In the genomic region with DNA sequence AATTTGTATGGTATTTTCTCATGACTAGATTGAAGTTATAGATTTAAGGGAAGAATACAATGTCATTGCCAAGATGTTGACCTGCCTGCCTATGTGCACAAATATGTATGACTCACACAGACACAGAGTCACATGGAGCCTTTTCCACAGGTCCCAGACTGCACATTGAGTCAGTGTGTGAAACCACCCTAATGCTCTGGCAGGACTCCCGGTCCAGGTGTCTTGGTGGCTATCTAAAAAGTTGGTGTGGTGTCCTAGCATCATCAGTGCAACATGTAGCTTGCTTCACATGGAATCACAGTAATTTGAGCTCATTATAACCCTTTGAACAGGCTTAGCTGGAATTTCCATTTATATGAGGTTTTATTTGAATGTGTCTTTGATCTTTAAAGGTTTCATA, we compare ENCODE assay signal across 10 cellular contexts. TPM values are rescaled to one million over a fixed set of nuclear protein-coding genes. Genes with fewer than 3 reads are reported as not detected.
DNase-seq lines count a peak whose midpoint lies in the region; ATAC-seq, FAIRE-seq and TF ChIP-seq lines count a peak whose summit lies in the region.
"Had no signal": no experiment of that assay in that cellular context is flagged by ENCODE, and none has a peak within 500 bp of the region (broad histone marks: within the 10 kb centered on the region; RNA-seq: fewer than 3 reads in every experiment).

No MANE protein-coding gene starts in this region.

- ATAC-seq in GM19372 (IDR thresholded peaks at IDR 0.05; ENCODE audit: low read depth, unreplicated experiment): peak; percentile 30
- ATAC-seq in HG02981 (IDR thresholded peaks at IDR 0.05; ENCODE audit: unreplicated experiment): peak; percentile 62
- ATAC-seq in pancreas: peak; percentile 53 to 98 (median 76)
- no peak for ATAC-seq in activated CD8-positive, alpha-beta memory T cell treated with anti-CD3 and anti-CD28 coated beads, Interleukin-2, amount 10 ng/mL, durations not matched to agents 7 days and 5 days

- no peaks in the 10 kb centered on the region for H3K9me3 ChIP-seq in pancreas

- H3K4me1 Mint-ChIP-seq in activated CD8-positive, alpha-beta memory T cell treated with anti-CD3 and anti-CD28 coated beads, Interleukin-2, amount 10 ng/mL, durations not matched to agents 7 days and 5 days: peaks cover 11% of the 10 kb centered on the region
- no peaks in the 10 kb centered on the region for H3K4me1 Mint-ChIP-seq in type B pancreatic cell (ENCODE audit: unreplicated experiment)

- no peaks in the 10 kb centered on the region for H3K36me3 Mint-ChIP-seq in activated CD8-positive, alpha-beta memory T cell treated with anti-CD3 and anti-CD28 coated beads, Interleukin-2, amount 10 ng/mL, durations not matched to agents 7 days and 5 days
- H3K36me3 Mint-ChIP-seq in type B pancreatic cell: no peaks in the 10 kb centered on the region

- no peak overlapping the region for H3K4me3 ChIP-seq in pancreas

- no peaks in the 10 kb centered on the region for H3K4me1 ChIP-seq in pancreas

- H3K27ac Mint-ChIP-seq in activated CD8-positive, alpha-beta memory T cell treated with anti-CD3 and anti-CD28 coated beads, Interleukin-2, amount 10 ng/mL, durations not matched to agents 7 days and 5 days: no peak overlapping the region
- H3K27ac Mint-ChIP-seq in type B pancreatic cell: no peak overlapping the region

- peaks cover 37% of the 10 kb centered on the region for H3K27me3 Mint-ChIP-seq in activated CD8-positive, alpha-beta memory T cell treated with anti-CD3 and anti-CD28 coated beads, Interleukin-2, amount 10 ng/mL, durations not matched to agents 7 days and 5 days
- peaks cover 30% of the 10 kb centered on the region for H3K27me3 Mint-ChIP-seq in type B pancreatic cell

- TF ChIP-seq CTCF in pancreas (IDR thresholded peaks at IDR 0.05) (no peak), type B pancreatic cell (conservative IDR thresholded peaks at IDR 0.05) (no peak)

- DNase-seq in SW480 (ENCODE audit: low spot score): peak; percentile 96
- peak in 3 of 6 donors; percentile 27 to 52 (median 43) for DNase-seq in pancreas
- DNase-seq in activated CD8-positive, alpha-beta memory T cell treated with anti-CD3 and anti-CD28 coated beads, Interleukin-2, amount 10 ng/mL, durations not matched to agents 7 days and 5 days: no peak
- DNase-seq in type B pancreatic cell (ENCODE audit: extremely low spot score, unreplicated experiment): no peak
- no peak for DNase-seq in T-helper 1 cell
- DNase-seq in nucleus accumbens (lab: John Stamatoyannopoulos, UW): no peak
- DNase-seq: amygdala had no signal

- CTCF ChIA-PET in activated CD8-positive, alpha-beta memory T cell treated with anti-CD3 and anti-CD28 coated beads, Interleukin-2, amount 10 ng/mL, durations not matched to agents 7 days and 5 days (lab: Charles Lee): no interaction called here

- intact Hi-C loops in pancreas (cut with DNase I): no loop called here

- peaks cover 0 to 5% (median 0%) of the 10 kb centered on the region in 4 donors for H3K27me3 ChIP-seq in pancreas

- FAIRE-seq in pancreas (lab: Jason Lieb, UNC): no peak

- no peak overlapping the region for H3K4me3 Mint-ChIP-seq in activated CD8-positive, alpha-beta memory T cell treated with anti-CD3 and anti-CD28 coated beads, Interleukin-2, amount 10 ng/mL, durations not matched to agents 7 days and 5 days
- no peak overlapping the region for H3K4me3 Mint-ChIP-seq in type B pancreatic cell

- H3K36me3 ChIP-seq in pancreas: no peaks in the 10 kb centered on the region

- WGBS in pancreas, 2 donors: 54% methylated on average over 1 of the region's 1 CpG

- no peak overlapping the region for H3K27ac ChIP-seq in pancreas

- no peaks in the 10 kb centered on the region for H3K9me3 Mint-ChIP-seq in activated CD8-positive, alpha-beta memory T cell treated with anti-CD3 and anti-CD28 coated beads, Interleukin-2, amount 10 ng/mL, durations not matched to agents 7 days and 5 days (ENCODE audit: low read depth)
- no peaks in the 10 kb centered on the region for H3K9me3 Mint-ChIP-seq in type B pancreatic cell

RNA-seq across cellular contexts. Expression of a gene that starts 10.8 kb away (rescaled TPM):
- not detected for total RNA-seq in pancreas
- polyA plus RNA-seq in pancreas: not detected
- total RNA-seq in activated CD8-positive, alpha-beta memory T cell treated with anti-CD3 and anti-CD28 coated beads, Interleukin-2, amount 10 ng/mL, durations not matched to agents 7 days and 5 days: not detected
- total RNA-seq in type B pancreatic cell (ENCODE audit: low replicate concordance): not detected in 2 replicates
- total RNA-seq: T-helper 1 cell treated with Interleukin-12 subunit alpha and Interleukin-12 subunit beta and Interleukin-4 antibody, amounts not matched to agents 30 ng/mL and 1 ng/mL, for 36 hours had no signal

RNA-seq across cellular contexts. Expression of a gene that starts 40.9 kb away (rescaled TPM):
- 10 to 100 TPM in 2 of 6 donors, 1 to 10 TPM in 4; 5.4 to 14.8 (median 7.3) TPM for total RNA-seq in pancreas
- 1 to 10 TPM; 3.2 to 7.8 TPM for polyA plus RNA-seq in pancreas
- total RNA-seq in activated CD8-positive, alpha-beta memory T cell treated with anti-CD3 and anti-CD28 coated beads, Interleukin-2, amount 10 ng/mL, durations not matched to agents 7 days and 5 days: 10 to 100 TPM; 15.4 to 21.2 TPM
- total RNA-seq in type B pancreatic cell (ENCODE audit: low replicate concordance): 29.9 and 33.3 TPM in 2 replicates

RNA-seq across cellular contexts. Expression of a gene that starts 54.5 kb away (rescaled TPM):
- total RNA-seq in pancreas: not detected
- not detected for polyA plus RNA-seq in pancreas
- total RNA-seq in activated CD8-positive, alpha-beta memory T cell treated with anti-CD3 and anti-CD28 coated beads, Interleukin-2, amount 10 ng/mL, durations not matched to agents 7 days and 5 days: not detected
- not detected in 2 replicates for total RNA-seq in type B pancreatic cell (ENCODE audit: low replicate concordance)
- total RNA-seq: T-helper 1 cell treated with Interleukin-12 subunit alpha and Interleukin-12 subunit beta and Interleukin-4 antibody, amounts not matched to agents 30 ng/mL and 1 ng/mL, for 36 hours had no signal

RNA-seq across cellular contexts. Expression of a gene that starts 56.4 kb away (rescaled TPM):
- not detected for total RNA-seq in pancreas
- not detected for polyA plus RNA-seq in pancreas
- not detected for total RNA-seq in activated CD8-positive, alpha-beta memory T cell treated with anti-CD3 and anti-CD28 coated beads, Interleukin-2, amount 10 ng/mL, durations not matched to agents 7 days and 5 days
- total RNA-seq in type B pancreatic cell (ENCODE audit: low replicate concordance): not detected in 2 replicates
- total RNA-seq: T-helper 1 cell treated with Interleukin-12 subunit alpha and Interleukin-12 subunit beta and Interleukin-4 antibody, amounts not matched to agents 30 ng/mL and 1 ng/mL, for 36 hours had no signal
